In genomic region chr1:156149374-156150106, GRCh38 we compare ENCODE assay signal across 9 cellular contexts. TPM values are rescaled to one million over a fixed set of nuclear protein-coding genes. Genes with fewer than 3 reads are reported as not detected.
DNase-seq lines count a peak whose midpoint lies in the region; ATAC-seq and TF ChIP-seq lines count a peak whose summit lies in the region.
"Had no signal": no experiment of that assay in that cellular context is flagged by ENCODE, and none has a peak within 500 bp of the region (broad histone marks: within the 10 kb centered on the region; RNA-seq: fewer than 3 reads in every experiment).

No MANE protein-coding gene starts in this region.

- CTCF ChIA-PET in CD8-positive, alpha-beta memory T cell (lab: Charles Lee), result interaction anchor here (1.2 to 1.4 kb wide), 5 partner anchors 21 to 76 kb away, joined by 3 to 10 read pairs (median 5); no protein-coding TSS in a partner anchor

- H3K4me3 ChIP-seq in CD8-positive, alpha-beta memory T cell (ENCODE audit: low read length), result no peak overlapping the region
- no peak overlapping the region for H3K4me3 ChIP-seq in heart left ventricle

- H3K4me1 Mint-ChIP-seq in IgD-negative memory B cell (peaks cover 36 to 46% (median 44%) of the 10 kb centered on the region in 3 donors), memory B cell (peaks cover 44% of the 10 kb centered on the region), chondrocyte (ENCODE audit: low read depth) (peaks cover 21% of the 10 kb centered on the region)
- peaks cover 20 to 28% (median 27%) of the 10 kb centered on the region in 3 donors for H3K4me1 Mint-ChIP-seq in CD8-positive, alpha-beta memory T cell

- no peaks in the 10 kb centered on the region for H3K9me3 ChIP-seq in CD8-positive, alpha-beta memory T cell (ENCODE audit: low read length)
- no peaks in the 10 kb centered on the region for H3K9me3 ChIP-seq in heart left ventricle

- no peaks in the 10 kb centered on the region for H3K27me3 ChIP-seq in CD8-positive, alpha-beta memory T cell (ENCODE audit: insufficient read depth, low read length, poor library complexity, severe bottlenecking)
- H3K27me3 ChIP-seq in heart left ventricle, result peaks cover 0 to 28% (median 5%) of the 10 kb centered on the region in 9 donors

- H3K4me3 Mint-ChIP-seq in IgD-negative memory B cell (peak overlapping the region; percentile 11 to 96 (median 72)), memory B cell (peak overlapping the region; percentile 76), chondrocyte (ENCODE audit: unreplicated experiment) (no peak overlapping the region)
- peak overlapping the region in 1 of 7 donors; percentile 59 for H3K4me3 Mint-ChIP-seq in CD8-positive, alpha-beta memory T cell

- TF ChIP-seq POLR2A in GM18526 (IDR thresholded peaks at IDR 0.05; ENCODE audit: extremely low read depth, insufficient read length), result peak; percentile 84
- TF ChIP-seq POLR2A in heart left ventricle (IDR thresholded peaks at IDR 0.05), result no peak

- H3K36me3 Mint-ChIP-seq in IgD-negative memory B cell (no peaks in the 10 kb centered on the region), memory B cell (no peaks in the 10 kb centered on the region), chondrocyte (ENCODE audit: low read depth) (no peaks in the 10 kb centered on the region)
- no peaks in the 10 kb centered on the region for H3K36me3 Mint-ChIP-seq in CD8-positive, alpha-beta memory T cell

- intact Hi-C loops in heart left ventricle (cut with DNase I), result loop anchor here in 6 of 10 donors (5.0 to 10.0 kb wide), 4 partner anchors 43 to 168 kb away; partner anchors contain the start of genes PMF1 (in 1 of the 6) and SLC25A44 (in 1 of the 6)

- DNase-seq in memory B cell (ENCODE audit: low spot score in 2 of 2), result peak in 1 of 2 donors; percentile 62
- no peak for DNase-seq in CD8-positive, alpha-beta memory T cell
- DNase-seq in chondrocyte (ENCODE audit: low spot score), result no peak
- DNase-seq in stimulated activated CD4-positive, alpha-beta T cell treated with anti-CD3 and anti-CD28 coated beads, Interleukin-15, amount 100 ng/mL, for 24 hours, result no peak
- DNase-seq in heart left ventricle, result no peak
- DNase-seq: NK-92 treated with Interleukin-12 subunit alpha and Interleukin-12 subunit beta, amount 100 ng/mL, for 24 hours had no signal

- H3K27me3 Mint-ChIP-seq in IgD-negative memory B cell (peaks cover 40% of the 10 kb centered on the region), memory B cell (peaks cover 15% of the 10 kb centered on the region), chondrocyte (ENCODE audit: low read depth) (peaks cover 3% of the 10 kb centered on the region)
- H3K27me3 Mint-ChIP-seq in CD8-positive, alpha-beta memory T cell, result peaks cover 0 to 9% of the 10 kb centered on the region in 2 donors

- H3K27ac ChIP-seq in CD8-positive, alpha-beta memory T cell (ENCODE audit: low read depth, low read length), result no peak overlapping the region
- H3K27ac ChIP-seq in heart left ventricle, result no peak overlapping the region

- H3K9me3 Mint-ChIP-seq in IgD-negative memory B cell (no peaks in the 10 kb centered on the region), memory B cell (no peaks in the 10 kb centered on the region), chondrocyte (ENCODE audit: low read depth) (no peaks in the 10 kb centered on the region)
- no peaks in the 10 kb centered on the region for H3K9me3 Mint-ChIP-seq in CD8-positive, alpha-beta memory T cell

- no peaks in the 10 kb centered on the region for H3K36me3 ChIP-seq in CD8-positive, alpha-beta memory T cell (ENCODE audit: insufficient read depth, low read length)
- H3K36me3 ChIP-seq in heart left ventricle, result no peaks in the 10 kb centered on the region

- peak; percentile 44 for ATAC-seq in GM21619 (IDR thresholded peaks at IDR 0.05; ENCODE audit: unreplicated experiment)
- peak; percentile 60 for ATAC-seq in memory B cell (ENCODE audit: low read depth)
- ATAC-seq in heart left ventricle, result no peak

- H3K4me1 ChIP-seq in CD8-positive, alpha-beta memory T cell (ENCODE audit: insufficient read depth, low read length), result peaks cover 8% of the 10 kb centered on the region
- peaks cover 5 to 69% (median 14%) of the 10 kb centered on the region in 12 donors for H3K4me1 ChIP-seq in heart left ventricle

- H3K27ac Mint-ChIP-seq in IgD-negative memory B cell, result peak overlapping the region in 2 of 3 donors; percentile 76 to 81
- no peak overlapping the region for H3K27ac Mint-ChIP-seq in memory B cell
- peak overlapping the region in 1 of 8 donors; percentile 68 for H3K27ac Mint-ChIP-seq in CD8-positive, alpha-beta memory T cell
- no peak overlapping the region for H3K27ac Mint-ChIP-seq in chondrocyte (ENCODE audit: unreplicated experiment)

- WGBS in heart left ventricle, 4 donors, result 21 to 32% (median 26%) methylated on average over 17 of the region's 17 CpGs

- TF ChIP-seq CTCF in chondrocyte (IDR thresholded peaks at IDR 0.05), result no peak
- no peak for TF ChIP-seq CTCF in heart left ventricle (IDR thresholded peaks at IDR 0.05)

- POLR2A ChIA-PET in CD8-positive, alpha-beta memory T cell (lab: Charles Lee), result no interaction called here

RNA-seq across cellular contexts. Expression of gene SEMA4A, which starts 3.8 kb away (rescaled TPM):
- polyA plus RNA-seq in IgD-negative memory B cell (11.0 TPM), heart left ventricle (1 to 10 TPM in 1 of 2 donors, under 1 TPM in 1; 0.90 to 1.8 TPM)
- 10 to 100 TPM; 21.6 to 23.0 TPM for total RNA-seq in CD8-positive, alpha-beta memory T cell
- 10.7 TPM for polyA plus RNA-seq in CD8-positive, alpha-beta memory T cell
- total RNA-seq in chondrocyte (1.6 to 2.5 TPM (median 2.0 TPM) in 3 replicates), heart left ventricle (10 to 100 TPM in 1 of 9 donors, 1 to 10 TPM in 5, under 1 TPM in 3; 0.60 to 10.2 (median 1.6) TPM)

RNA-seq across cellular contexts. Expression of gene LMNA, which starts 35.0 kb away (rescaled TPM):
- polyA plus RNA-seq in IgD-negative memory B cell (5.7 TPM), heart left ventricle (100 to 1,000 TPM; 257 to 272 TPM)
- total RNA-seq in CD8-positive, alpha-beta memory T cell, result 100 to 1,000 TPM; 325 to 335 TPM
- 13.9 TPM for polyA plus RNA-seq in CD8-positive, alpha-beta memory T cell
- total RNA-seq in chondrocyte (641 to 675 TPM (median 641 TPM) in 3 replicates), heart left ventricle (100 to 1,000 TPM; 223 to 396 (median 279) TPM)

RNA-seq across cellular contexts. Expression of gene SLC25A44, which starts 44.4 kb away (rescaled TPM):
- polyA plus RNA-seq in IgD-negative memory B cell (16.6 TPM), heart left ventricle (10 to 100 TPM in 1 of 2 donors, 1 to 10 TPM in 1; 5.8 to 29.3 TPM)
- total RNA-seq in CD8-positive, alpha-beta memory T cell, result 10 to 100 TPM; 30.8 to 32.4 TPM
- 21.4 TPM for polyA plus RNA-seq in CD8-positive, alpha-beta memory T cell
- total RNA-seq in chondrocyte (13.4 to 17.5 TPM (median 17.2 TPM) in 3 replicates), heart left ventricle (10 to 100 TPM; 16.4 to 27.4 (median 20.5) TPM)

Comparison
In these comparisons a context has a peak if more than half of its experiments do, and no peak if none do; other contexts are left out.
1. ATAC-seq: peak in GM21619 (single experiment) and memory B cell (single experiment); none in heart left ventricle (0 of 4).
2. H3K27ac Mint-ChIP-seq: peak in IgD-negative memory B cell (2 of 3); none in memory B cell (single experiment) and chondrocyte (single experiment).